Comparison of ENCODE assay signal across 13 cellular contexts in the genomic region with DNA sequence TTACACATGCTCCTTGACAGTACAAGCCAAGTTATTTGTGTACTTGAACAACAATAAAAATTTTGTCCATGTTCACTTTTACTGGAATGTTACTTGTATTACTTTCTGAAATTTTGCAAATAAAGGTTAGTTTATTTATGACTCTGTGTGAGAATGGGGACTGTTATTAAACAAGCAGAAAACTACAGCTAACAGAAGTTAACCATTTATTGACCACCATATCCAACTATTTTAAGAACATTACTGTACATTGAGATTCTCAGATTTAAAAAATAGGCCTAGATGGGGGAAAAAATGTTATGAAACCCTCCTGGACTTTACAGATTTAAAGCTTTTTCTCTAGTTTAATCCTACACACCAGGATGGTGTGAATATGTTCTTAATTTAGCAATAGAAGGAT. TPM values are rescaled to one million over a fixed set of nuclear protein-coding genes. Genes with fewer than 3 reads are reported as not detected.
DNase-seq lines count a peak whose midpoint lies in the region; ATAC-seq and TF ChIP-seq lines count a peak whose summit lies in the region.
"Had no signal": no experiment of that assay in that cellular context is flagged by ENCODE, and none has a peak within 500 bp of the region (broad histone marks: within the 10 kb centered on the region; RNA-seq: fewer than 3 reads in every experiment).

No MANE protein-coding gene starts in this region.

- H3K9me3 Mint-ChIP-seq in GM23338, result no peaks in the 10 kb centered on the region
- no peaks in the 10 kb centered on the region for H3K9me3 Mint-ChIP-seq in natural killer cell treated with Interleukin-12 subunit alpha and Interleukin-12 subunit beta and Interleukin-15 and Interleukin-18, amount 100 ng/mL, for 72 hours

- peaks cover 25% of the 10 kb centered on the region for H3K79me2 ChIP-seq in GM23338 (replicated peaks; ENCODE audit: insufficient read depth)

- H2AFZ ChIP-seq in GM23338, result no peak overlapping the region

- H3K27ac ChIP-seq in BLaER1 treated with 17β-estradiol and CSF1 and Interleukin-3, amounts not matched to agents 10 nM and 100 nM, result no peak overlapping the region
- no peak overlapping the region for H3K27ac ChIP-seq in GM23338 (ENCODE audit: low read depth)

- no peak overlapping the region for H3K27ac Mint-ChIP-seq in GM23338
- H3K27ac Mint-ChIP-seq in natural killer cell treated with Interleukin-12 subunit alpha and Interleukin-12 subunit beta and Interleukin-15 and Interleukin-18, amount 100 ng/mL, for 72 hours, result no peak overlapping the region

- peaks cover 25 to 42% (median 38%) of the 10 kb centered on the region in 10 experiments for H3K4me1 ChIP-seq in BLaER1 treated with 17β-estradiol and CSF1 and Interleukin-3, amounts not matched to agents 10 nM and 100 nM
- H3K4me1 ChIP-seq in GM23338 (ENCODE audit: insufficient read depth) (peaks cover 22% of the 10 kb centered on the region), adipocyte (ENCODE audit: control insufficient read depth, insufficient read depth, low read length) (peaks cover 36% of the 10 kb centered on the region)

- H3K4me1 Mint-ChIP-seq in GM23338, result peaks cover 16% of the 10 kb centered on the region
- peaks cover 8 to 14% of the 10 kb centered on the region in 2 donors for H3K4me1 Mint-ChIP-seq in natural killer cell treated with Interleukin-12 subunit alpha and Interleukin-12 subunit beta and Interleukin-15 and Interleukin-18, amount 100 ng/mL, for 72 hours (ENCODE audit: low read depth in 2 of 2)

- no peak for TF ChIP-seq CTCF in GM23338 (conservative IDR thresholded peaks at IDR 0.05; ENCODE audit: low read depth in 2 of 2)

- H3K36me3 Mint-ChIP-seq in GM23338 (ENCODE audit: low read depth), result peaks cover 13% of the 10 kb centered on the region; the same call in 2 of the 3 replicates
- H3K36me3 Mint-ChIP-seq in natural killer cell treated with Interleukin-12 subunit alpha and Interleukin-12 subunit beta and Interleukin-15 and Interleukin-18, amount 100 ng/mL, for 72 hours, result no peaks in the 10 kb centered on the region

- ATAC-seq in GM23338 (no peak), HG02852 (IDR thresholded peaks at IDR 0.05; ENCODE audit: unreplicated experiment) (no peak), HG03354 (IDR thresholded peaks at IDR 0.05; ENCODE audit: poor library complexity, severe bottlenecking, unreplicated experiment) (no peak), GM21367 (IDR thresholded peaks at IDR 0.05; ENCODE audit: unreplicated experiment) (no peak)
- no peak for ATAC-seq in natural killer cell treated with Interleukin-12 subunit alpha and Interleukin-12 subunit beta and Interleukin-15 and Interleukin-18, amount 100 ng/mL, for 72 hours
- ATAC-seq: Right ventricle myocardium inferior had no signal

- peak overlapping the region; percentile 82 to 98 (median 93); a peak in 19 of 22 replicates for H3K4me2 ChIP-seq in BLaER1 treated with 17β-estradiol and CSF1 and Interleukin-3, amounts not matched to agents 10 nM and 100 nM
- H3K4me2 ChIP-seq in GM23338, result peak overlapping the region; percentile 96; the same call in 1 of the 2 replicates

- DNase-seq in GM23338 (ENCODE audit: low spot score) (no peak), adipocyte (ENCODE audit: low read depth) (no peak), globus pallidus (ENCODE audit: low spot score) (no peak)
- DNase-seq in natural killer cell treated with Interleukin-12 subunit alpha and Interleukin-12 subunit beta and Interleukin-15 and Interleukin-18, amount 100 ng/mL, for 72 hours (ENCODE audit: low spot score), result no peak
- DNase-seq: GDM1, NCI-H146, NCI-H524 treated with DMSO at 0.1 percent for 48 hours had no signal

- peaks cover 3 to 41% (median 26%) of the 10 kb centered on the region in 11 experiments; a peak in 17 of 22 replicates for H4K20me1 ChIP-seq in BLaER1 treated with 17β-estradiol and CSF1 and Interleukin-3, amounts not matched to agents 10 nM and 100 nM
- peaks cover 13% of the 10 kb centered on the region for H4K20me1 ChIP-seq in GM23338 (replicated peaks; ENCODE audit: insufficient read depth)

- peaks cover 21 to 40% (median 33%) of the 10 kb centered on the region in 11 experiments for H3K36me3 ChIP-seq in BLaER1 treated with 17β-estradiol and CSF1 and Interleukin-3, amounts not matched to agents 10 nM and 100 nM
- H3K36me3 ChIP-seq in GM23338 (ENCODE audit: insufficient read depth) (peaks cover 4% of the 10 kb centered on the region; the same call in 1 of the 2 replicates), adipocyte (ENCODE audit: control insufficient read depth, insufficient read depth, low read length, severe bottlenecking) (peaks cover 28% of the 10 kb centered on the region)

- no peak overlapping the region for H3K4me3 Mint-ChIP-seq in GM23338
- H3K4me3 Mint-ChIP-seq in natural killer cell treated with Interleukin-12 subunit alpha and Interleukin-12 subunit beta and Interleukin-15 and Interleukin-18, amount 100 ng/mL, for 72 hours, result peak overlapping the region; percentile 92

- H3K9me2 ChIP-seq in GM23338 (ENCODE audit: insufficient read depth), result no peaks in the 10 kb centered on the region

- peaks cover 11% of the 10 kb centered on the region for H3K27me3 Mint-ChIP-seq in GM23338 (ENCODE audit: insufficient read depth, low read depth, poor library complexity)
- no peaks in the 10 kb centered on the region for H3K27me3 Mint-ChIP-seq in natural killer cell treated with Interleukin-12 subunit alpha and Interleukin-12 subunit beta and Interleukin-15 and Interleukin-18, amount 100 ng/mL, for 72 hours
- H3K27me3 Mint-ChIP-seq: CD4-positive, alpha-beta memory T cell had no signal

- H3K27me3 ChIP-seq in BLaER1 treated with 17β-estradiol and CSF1 and Interleukin-3, amounts not matched to agents 10 nM and 100 nM, result no peaks in the 10 kb centered on the region; a peak in 1 of 22 replicates
- H3K27me3 ChIP-seq in GM23338 (ENCODE audit: insufficient read depth) (peaks cover 16% of the 10 kb centered on the region; the same call in 1 of the 2 replicates), adipocyte (replicated peaks; ENCODE audit: control insufficient read depth, insufficient read depth, low read length) (no peaks in the 10 kb centered on the region)

- H3K9ac ChIP-seq in BLaER1 treated with 17β-estradiol and CSF1 and Interleukin-3, amounts not matched to agents 10 nM and 100 nM, result peak overlapping the region in 3 of 11 experiments; percentile 26 to 85 (median 84); a peak in 3 of 22 replicates
- H3K9ac ChIP-seq in adipocyte (ENCODE audit: low read length), result peak overlapping the region; percentile 99

- H3K4me3 ChIP-seq in BLaER1 treated with 17β-estradiol and CSF1 and Interleukin-3, amounts not matched to agents 10 nM and 100 nM, result peak overlapping the region in 6 of 10 experiments; percentile 86 to 98 (median 92); a peak in 10 of 20 replicates
- H3K4me3 ChIP-seq in GM23338 (no peak overlapping the region; the same call in 1 of the 2 replicates), adipocyte (ENCODE audit: low read length) (peak overlapping the region; percentile 100)

- H3F3A ChIP-seq in GM23338 (replicated peaks; ENCODE audit: low read depth), result peaks cover 8% of the 10 kb centered on the region

- no peaks in the 10 kb centered on the region for H3K9me3 ChIP-seq in BLaER1 treated with 17β-estradiol and CSF1 and Interleukin-3, amounts not matched to agents 10 nM and 100 nM (replicated peaks in 1 of 11)
- H3K9me3 ChIP-seq in adipocyte (ENCODE audit: control insufficient read depth, low read length), result no peaks in the 10 kb centered on the region

TF ChIP-seq in GM23338, 12 proteins besides CTCF, POLR2A, EP300 and RAD21 (continues in another document):
- no peak for TF ChIP-seq STAT1 (IDR thresholded peaks at IDR 0.05; ENCODE audit: unreplicated experiment)
- TF ChIP-seq EZH2 (IDR thresholded peaks at IDR 0.05; ENCODE audit: low read depth, unreplicated experiment), result no peak
- TF ChIP-seq NANOG (IDR thresholded peaks at IDR 0.05; ENCODE audit: borderline replicate concordance), result no peak
- TF ChIP-seq, protein P1, sequence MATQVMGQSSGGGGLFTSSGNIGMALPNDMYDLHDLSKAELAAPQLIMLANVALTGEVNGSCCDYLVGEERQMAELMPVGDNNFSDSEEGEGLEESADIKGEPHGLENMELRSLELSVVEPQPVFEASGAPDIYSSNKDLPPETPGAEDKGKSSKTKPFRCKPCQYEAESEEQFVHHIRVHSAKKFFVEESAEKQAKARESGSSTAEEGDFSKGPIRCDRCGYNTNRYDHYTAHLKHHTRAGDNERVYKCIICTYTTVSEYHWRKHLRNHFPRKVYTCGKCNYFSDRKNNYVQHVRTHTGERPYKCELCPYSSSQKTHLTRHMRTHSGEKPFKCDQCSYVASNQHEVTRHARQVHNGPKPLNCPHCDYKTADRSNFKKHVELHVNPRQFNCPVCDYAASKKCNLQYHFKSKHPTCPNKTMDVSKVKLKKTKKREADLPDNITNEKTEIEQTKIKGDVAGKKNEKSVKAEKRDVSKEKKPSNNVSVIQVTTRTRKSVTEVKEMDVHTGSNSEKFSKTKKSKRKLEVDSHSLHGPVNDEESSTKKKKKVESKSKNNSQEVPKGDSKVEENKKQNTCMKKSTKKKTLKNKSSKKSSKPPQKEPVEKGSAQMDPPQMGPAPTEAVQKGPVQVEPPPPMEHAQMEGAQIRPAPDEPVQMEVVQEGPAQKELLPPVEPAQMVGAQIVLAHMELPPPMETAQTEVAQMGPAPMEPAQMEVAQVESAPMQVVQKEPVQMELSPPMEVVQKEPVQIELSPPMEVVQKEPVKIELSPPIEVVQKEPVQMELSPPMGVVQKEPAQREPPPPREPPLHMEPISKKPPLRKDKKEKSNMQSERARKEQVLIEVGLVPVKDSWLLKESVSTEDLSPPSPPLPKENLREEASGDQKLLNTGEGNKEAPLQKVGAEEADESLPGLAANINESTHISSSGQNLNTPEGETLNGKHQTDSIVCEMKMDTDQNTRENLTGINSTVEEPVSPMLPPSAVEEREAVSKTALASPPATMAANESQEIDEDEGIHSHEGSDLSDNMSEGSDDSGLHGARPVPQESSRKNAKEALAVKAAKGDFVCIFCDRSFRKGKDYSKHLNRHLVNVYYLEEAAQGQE (IDR thresholded peaks at IDR 0.05; ENCODE audit: unreplicated experiment), result no peak
- no peak for TF ChIP-seq ZNF114 (CRISPR knock-in tag; IDR thresholded peaks at IDR 0.05)
- TF ChIP-seq, protein P2, sequence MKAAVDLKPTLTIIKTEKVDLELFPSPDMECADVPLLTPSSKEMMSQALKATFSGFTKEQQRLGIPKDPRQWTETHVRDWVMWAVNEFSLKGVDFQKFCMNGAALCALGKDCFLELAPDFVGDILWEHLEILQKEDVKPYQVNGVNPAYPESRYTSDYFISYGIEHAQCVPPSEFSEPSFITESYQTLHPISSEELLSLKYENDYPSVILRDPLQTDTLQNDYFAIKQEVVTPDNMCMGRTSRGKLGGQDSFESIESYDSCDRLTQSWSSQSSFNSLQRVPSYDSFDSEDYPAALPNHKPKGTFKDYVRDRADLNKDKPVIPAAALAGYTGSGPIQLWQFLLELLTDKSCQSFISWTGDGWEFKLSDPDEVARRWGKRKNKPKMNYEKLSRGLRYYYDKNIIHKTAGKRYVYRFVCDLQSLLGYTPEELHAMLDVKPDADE (IDR thresholded peaks at IDR 0.05), result no peak

RNA-seq across cellular contexts. Expression of a gene that starts 1.8 kb away (rescaled TPM):
- 16.8 and 22.0 TPM in 2 replicates for total RNA-seq in GM23338 (2014; rRNA removed; shearing (Covaris generic))
- 5.3 and 5.8 TPM in 2 replicates for polyA plus RNA-seq in GM23338 (2016; fragmentation: Nextera tagmentation; extraction: Ambion mirVana)
- 10 to 100 TPM; 28.7 to 34.7 TPM for total RNA-seq in natural killer cell treated with Interleukin-12 subunit alpha and Interleukin-12 subunit beta and Interleukin-15 and Interleukin-18, amount 100 ng/mL, for 72 hours
